8 cellular contexts compared by ENCODE assay signal in genomic region chr9:32550609-32551490, GRCh38. TPM values are rescaled to one million over a fixed set of nuclear protein-coding genes. Genes with fewer than 3 reads are reported as not detected.
A peak's percentile ranks its signal among the peaks of the same experiment; 100 is the strongest.
DNase-seq lines count a peak whose midpoint lies in the region; ATAC-seq, FAIRE-seq and TF ChIP-seq lines count a peak whose summit lies in the region.

No MANE protein-coding gene starts in this region.

- TF ChIP-seq CTCF in kidney (IDR thresholded peaks at IDR 0.05; ENCODE audit: borderline replicate concordance, extremely low read depth, insufficient read depth), result no peak

- H3K9ac ChIP-seq in kidney (ENCODE audit: low read length in 2 of 2), result peak overlapping the region; percentile 88 to 94

- H3K36me3 ChIP-seq in kidney (ENCODE audit: control insufficient read depth in 1 of 2, insufficient read depth in 2 of 2, low read length in 2 of 2), result no peaks in the 10 kb centered on the region

- peaks cover 4 to 6% of the 10 kb centered on the region in 2 donors for H3K4me1 ChIP-seq in kidney (ENCODE audit: control insufficient read depth in 1 of 2, insufficient read depth in 1 of 2, low read depth in 1 of 2, low read length in 2 of 2)

- no peaks in the 10 kb centered on the region for H3K9me3 ChIP-seq in kidney (ENCODE audit: control insufficient read depth in 1 of 2, low read length in 2 of 2)

- H3K4me3 ChIP-seq in kidney (ENCODE audit: low read length in 2 of 2), result peak overlapping the region; percentile 93 to 98

- DNase-seq in AG20443 (ENCODE audit: low spot score), result peak; percentile 99
- DNase-seq in NCI-H446 (lab: John Stamatoyannopoulos, UW), result peak; percentile 94 to 96
- peak; percentile 90 for DNase-seq in activated CD4-positive, CD25-positive, alpha-beta regulatory T cell treated with anti-CD3 and anti-CD28 coated beads, Interleukin-2, amount 50 U/mL, for 72 hours
- peak; percentile 33 to 88 for DNase-seq in cerebellar nuclear complex (lab: John Stamatoyannopoulos, UW)
- peak; percentile 97 for DNase-seq in kidney
- peak; percentile 92 for DNase-seq in stimulated activated CD4-positive, alpha-beta T cell treated with anti-CD3 and anti-CD28 coated beads, Interleukin-15, amount 100 ng/mL, for 24 hours

- peak overlapping the region; percentile 97 to 99 for H3K27ac ChIP-seq in kidney (ENCODE audit: low read depth in 2 of 2, low read length in 2 of 2)

- no peak for FAIRE-seq in kidney (lab: Jason Lieb, UNC)

- ATAC-seq in GM19035 (IDR thresholded peaks at IDR 0.05; ENCODE audit: unreplicated experiment) (peak; percentile 65), HG03354 (IDR thresholded peaks at IDR 0.05; ENCODE audit: poor library complexity, severe bottlenecking, unreplicated experiment) (peak; percentile 74)

- intact Hi-C loops in kidney (cut with DNase I), result no loop called here

RNA-seq across cellular contexts. Expression of gene SMIM27, which starts 1.3 kb away (rescaled TPM):
- 14.6 TPM for total RNA-seq in kidney
- 36.9 TPM for polyA plus RNA-seq in kidney (ENCODE audit: insufficient read depth, low read depth, low replicate concordance)

RNA-seq across cellular contexts. Expression of gene TOPORS, which starts 1.5 kb away (rescaled TPM):
- total RNA-seq in kidney, result 15.6 TPM
- 8.1 TPM for polyA plus RNA-seq in kidney (ENCODE audit: insufficient read depth, low read depth, low replicate concordance)

RNA-seq across cellular contexts. Expression of gene NDUFB6, which starts 22.1 kb away (rescaled TPM):
- total RNA-seq in kidney, result 47.6 TPM
- 132 TPM for polyA plus RNA-seq in kidney (ENCODE audit: insufficient read depth, low read depth, low replicate concordance)

RNA-seq across cellular contexts. Expression of gene RIGI, which starts 24.9 kb away (rescaled TPM):
- total RNA-seq in kidney, result 13.1 TPM
- polyA plus RNA-seq in kidney (ENCODE audit: insufficient read depth, low read depth, low replicate concordance), result 5.0 TPM

Comparison
In these comparisons a context has a peak if more than half of its experiments do, and no peak if none do; other contexts are left out.
1. Peak in every context shown above with its lines: DNase-seq, ATAC-seq, H3K4me3 ChIP-seq and H3K27ac ChIP-seq.